ENCODE assay signal across 1 cellular context in genomic region chr20:63877755-63878470, GRCh38.
A peak's percentile ranks its signal among the peaks of the same experiment; 100 is the strongest.
TF ChIP-seq lines count a peak whose summit lies in the region.

No MANE protein-coding gene starts in this region.

TF ChIP-seq in HepG2, 621 proteins besides CTCF, POLR2A, EP300 and RAD21 (continued from another document):
- TF ChIP-seq DZIP1 (CRISPR knock-in tag; IDR thresholded peaks at IDR 0.05) (0 out of 2 replicates have a peak, but pooled peaks have one; percentile 39), RBFOX2 (IDR thresholded peaks at IDR 0.05; ENCODE audit: low read depth, low read length) (peak; percentile 57; the same call in 1 of the 2 replicates), ASH2L (IDR thresholded peaks at IDR 0.05; ENCODE audit: insufficient read length, low read depth, low read length) (no peak), EED (CRISPR knock-in tag; IDR thresholded peaks at IDR 0.05) (no peak), PRPF4 (IDR thresholded peaks at IDR 0.05; ENCODE audit: low read depth, low read length, poor library complexity, severe bottlenecking) (no peak), AGO2 (optimal IDR thresholded peaks at IDR 0.05; ENCODE audit: low read depth, low read length) (peak; percentile 78), ZNF674 (CRISPR knock-in tag; IDR thresholded peaks at IDR 0.05; ENCODE audit: low read depth) (no peak), MED8 (CRISPR knock-in tag; IDR thresholded peaks at IDR 0.05; ENCODE audit: insufficient replicate concordance) (no peak), DNMT3B (CRISPR knock-in tag; conservative IDR thresholded peaks at IDR 0.05) (no peak), BRD4 (CRISPR knock-in tag; IDR thresholded peaks at IDR 0.05) (no peak), ZNF660 (CRISPR knock-in tag; IDR thresholded peaks at IDR 0.05; ENCODE audit: borderline replicate concordance, low read depth) (no peak), ZKSCAN8 (CRISPR knock-in tag; IDR thresholded peaks at IDR 0.05; ENCODE audit: borderline replicate concordance) (no peak), GFI1 (CRISPR knock-in tag; IDR thresholded peaks at IDR 0.05; ENCODE audit: borderline replicate concordance) (no peak), RFXAP (CRISPR knock-in tag; IDR thresholded peaks at IDR 0.05; ENCODE audit: borderline replicate concordance) (no peak), ZNF768 (CRISPR knock-in tag; IDR thresholded peaks at IDR 0.05) (peak; percentile 35; the same call in 1 of the 2 replicates), SETDB1 (CRISPR knock-in tag; IDR thresholded peaks at IDR 0.05; ENCODE audit: borderline replicate concordance) (no peak), FOXC1 (CRISPR knock-in tag; IDR thresholded peaks at IDR 0.05; ENCODE audit: borderline replicate concordance) (no peak), RCOR2 (CRISPR knock-in tag; IDR thresholded peaks at IDR 0.05) (no peak), ZNF839 (CRISPR knock-in tag; IDR thresholded peaks at IDR 0.05; ENCODE audit: borderline replicate concordance) (no peak), CCDC6 (CRISPR knock-in tag; IDR thresholded peaks at IDR 0.05) (no peak), CEBPZ (IDR thresholded peaks at IDR 0.05; ENCODE audit: low read length) (no peak), POLR2AphosphoS5 (IDR thresholded peaks at IDR 0.05; ENCODE audit: low read depth, low read length) (no peak), NR1H2 (CRISPR knock-in tag; IDR thresholded peaks at IDR 0.05; ENCODE audit: borderline replicate concordance, low read depth) (no peak), SRSF9 (IDR thresholded peaks at IDR 0.05; ENCODE audit: borderline replicate concordance, insufficient read depth, low read depth, low read length, poor library complexity, severe bottlenecking) (no peak), ZNF619 (CRISPR knock-in tag; IDR thresholded peaks at IDR 0.05) (no peak), RARA (CRISPR knock-in tag; IDR thresholded peaks at IDR 0.05) (no peak), ZNF850 (CRISPR knock-in tag; conservative IDR thresholded peaks at IDR 0.05) (no peak), NBN (conservative IDR thresholded peaks at IDR 0.05) (no peak), MLLT10 (CRISPR knock-in tag; IDR thresholded peaks at IDR 0.05) (no peak), ZBTB37 (CRISPR knock-in tag; IDR thresholded peaks at IDR 0.05) (no peak), PHF20 (CRISPR knock-in tag; IDR thresholded peaks at IDR 0.05) (no peak), SMAD3 (CRISPR knock-in tag; IDR thresholded peaks at IDR 0.05) (no peak), NFIB (CRISPR knock-in tag; IDR thresholded peaks at IDR 0.05; ENCODE audit: borderline replicate concordance) (no peak), SALL1 (CRISPR knock-in tag; IDR thresholded peaks at IDR 0.05) (peak; percentile 12; the same call in 1 of the 2 replicates), BCL3 (CRISPR knock-in tag; IDR thresholded peaks at IDR 0.05) (no peak), KDM3A (CRISPR knock-in tag; IDR thresholded peaks at IDR 0.05; ENCODE audit: low read depth) (no peak)
